28 cellular contexts compared by ENCODE assay signal in the genomic region with DNA sequence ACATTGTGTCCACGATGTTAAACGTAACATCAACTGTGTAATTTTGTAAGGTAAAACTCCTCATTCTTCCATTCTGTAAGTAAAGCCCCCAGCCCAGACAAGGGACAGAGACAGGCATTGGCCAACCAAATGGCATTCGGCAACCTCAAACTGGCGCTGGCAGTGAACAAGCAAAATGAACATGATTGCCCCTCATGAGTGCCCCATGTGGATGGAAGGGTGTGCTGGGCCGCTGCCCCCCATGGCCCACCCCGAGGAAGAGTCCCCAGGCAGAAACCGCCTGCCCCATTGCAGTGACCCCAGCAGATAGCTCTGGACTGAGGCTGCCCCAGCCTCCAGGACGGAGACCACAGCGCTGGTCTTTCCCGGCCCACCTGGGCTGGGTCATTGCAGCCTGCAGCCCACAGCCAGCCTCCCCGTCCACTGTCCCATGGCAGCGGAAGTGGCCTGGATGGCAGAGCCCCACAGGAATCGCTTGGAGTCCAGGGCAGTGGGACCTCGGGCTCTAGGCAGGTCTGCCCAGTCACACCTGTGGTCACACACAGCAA.
DNase-seq lines count a peak whose midpoint lies in the region; ATAC-seq and TF ChIP-seq lines count a peak whose summit lies in the region.
"Had no signal": no experiment of that assay in that cellular context is flagged by ENCODE, and none has a peak within 500 bp of the region (broad histone marks: within the 10 kb centered on the region; RNA-seq: fewer than 3 reads in every experiment).

No MANE protein-coding gene starts in this region.

- H3K27me3 ChIP-seq in GM23338 (ENCODE audit: insufficient read depth) (no peaks in the 10 kb centered on the region), spleen (replicated peaks in 1 of 7) (no peaks in the 10 kb centered on the region)
- H3K27me3 ChIP-seq: ascending aorta, esophagus muscularis mucosa, foreskin keratinocyte, vagina had no signal

- peaks cover 24% of the 10 kb centered on the region for H3K9me3 Mint-ChIP-seq in GM23338

- H2AFZ ChIP-seq in GM23338 = no peak overlapping the region

- no peak overlapping the region for H3K4me2 ChIP-seq in GM23338
- H3K4me2 ChIP-seq: SK-N-SH had no signal

- peaks cover 14% of the 10 kb centered on the region for H3K27me3 Mint-ChIP-seq in GM23338 (ENCODE audit: insufficient read depth, low read depth, poor library complexity)

- H3K36me3 Mint-ChIP-seq in GM23338 (ENCODE audit: low read depth) = peaks cover 46% of the 10 kb centered on the region

- no peak overlapping the region for H3K4me3 Mint-ChIP-seq in GM23338
- H3K4me3 Mint-ChIP-seq: T-helper 1 cell treated with Interleukin-12 subunit alpha and Interleukin-12 subunit beta and Interleukin-4 antibody, amounts not matched to agents 30 μg/mL and 1 μg/mL, for 36 hours had no signal

- H4K20me1 ChIP-seq in GM23338 (replicated peaks; ENCODE audit: insufficient read depth) = no peaks in the 10 kb centered on the region

- H3K4me3 ChIP-seq in GM23338 (no peak overlapping the region), spleen (no peak overlapping the region)
- H3K4me3 ChIP-seq: ascending aorta, esophagus muscularis mucosa, K562, vagina had no signal

- intact Hi-C loops in spleen (cut with DNase I; ENCODE audit: low total_unique reads) = no loop called here

- H3K27ac ChIP-seq in GM23338 (ENCODE audit: low read depth) (no peak overlapping the region), spleen (no peak overlapping the region)
- H3K27ac ChIP-seq: 22Rv1, ascending aorta, esophagus muscularis mucosa, foreskin keratinocyte, RWPE1, vagina had no signal

- TF ChIP-seq CTCF in GM23338 (conservative IDR thresholded peaks at IDR 0.05; ENCODE audit: low read depth in 2 of 2) (no peak), spleen (IDR thresholded peaks at IDR 0.05 in 8 of 11, conservative IDR thresholded peaks at IDR 0.05 in 3 of 11) (no peak)

- no peaks in the 10 kb centered on the region for H3K9me2 ChIP-seq in GM23338 (ENCODE audit: insufficient read depth)
- H3K9me2 ChIP-seq: SK-N-SH had no signal

- no peak for ATAC-seq in activated CD4-positive, CD25-positive, alpha-beta regulatory T cell treated with anti-CD3 and anti-CD28 coated beads, Interleukin-2, amount 50 U/mL, for 24 hours
- no peak for ATAC-seq in GM23338
- no peak for ATAC-seq in left lobe of liver
- ATAC-seq in GM21390 (IDR thresholded peaks at IDR 0.05; ENCODE audit: unreplicated experiment) = no peak
- ATAC-seq: foreskin keratinocyte, K562 had no signal

- H3K4me1 ChIP-seq in GM23338 (ENCODE audit: insufficient read depth) = no peaks in the 10 kb centered on the region
- no peaks in the 10 kb centered on the region for H3K4me1 ChIP-seq in spleen
- H3K4me1 ChIP-seq: ascending aorta, foreskin keratinocyte, vagina had no signal

- peaks cover 0 to 18% (median 6%) of the 10 kb centered on the region in 8 donors for H3K9me3 ChIP-seq in spleen
- H3K9me3 ChIP-seq: ascending aorta, esophagus muscularis mucosa, SK-N-SH, vagina had no signal

- no peaks in the 10 kb centered on the region for H3K79me2 ChIP-seq in GM23338 (replicated peaks; ENCODE audit: insufficient read depth)

- 92 to 97% (median 95%) methylated on average over 12 to 14 of the region's 14 CpGs for WGBS in spleen, 5 donors

- peaks cover 12% of the 10 kb centered on the region for H3K4me1 Mint-ChIP-seq in GM23338

- no peak for TF ChIP-seq POLR2A in spleen (IDR thresholded peaks at IDR 0.05)

- peak; percentile 14 for DNase-seq in activated CD4-positive, CD25-positive, alpha-beta regulatory T cell treated with anti-CD3 and anti-CD28 coated beads, Interleukin-2, amount 50 U/mL, for 72 hours
- no peak for DNase-seq in GM23338 (ENCODE audit: low spot score)
- peak; percentile 38 for DNase-seq in left lobe of liver (ENCODE audit: low spot score)
- peak; percentile 31 for DNase-seq in spleen
- no peak for DNase-seq in ureter (ENCODE audit: low spot score)
- no peak for DNase-seq in NCI-H2081 treated with DMSO at 0.1 percent for 48 hours (lab: John Stamatoyannopoulos, UW)
- DNase-seq: activated naive CD4-positive, alpha-beta T cell treated with anti-CD3 and anti-CD28 coated beads, Interleukin-2, amount 50 U/mL, for 16 hours; activated T-cell treated with anti-CD3 and anti-CD28 coated beads, Interleukin-2, amount 50 U/mL, for 48 hours; caudate nucleus; cortex of kidney; foreskin keratinocyte; HCEC 1CT; mesenchymal stem cell; NCI-H2107; NCI-H446 treated with DMSO at 0.1 percent for 48 hours; NCI-H82; nucleus accumbens; SK-N-SH; stimulated activated CD4-positive, alpha-beta T cell treated with anti-CD3 and anti-CD28 coated beads, Interleukin-2, amount 100 ng/mL, for 48 hours had no signal

- H3K27ac Mint-ChIP-seq in GM23338 = peak overlapping the region; percentile 87; the same call in 1 of the 2 replicates
- H3K27ac Mint-ChIP-seq: T-helper 1 cell treated with Interleukin-12 subunit alpha and Interleukin-12 subunit beta and Interleukin-4 antibody, amounts not matched to agents 30 μg/mL and 1 μg/mL, for 36 hours had no signal

- no peaks in the 10 kb centered on the region for H3F3A ChIP-seq in GM23338 (replicated peaks; ENCODE audit: low read depth)

- H3K36me3 ChIP-seq in GM23338 (ENCODE audit: insufficient read depth) (no peaks in the 10 kb centered on the region), spleen (peaks cover 0 to 96% (median 44%) of the 10 kb centered on the region in 6 donors)

TF ChIP-seq in GM23338, 12 proteins besides CTCF, POLR2A, EP300 and RAD21 (continues in another document):
- TF ChIP-seq, protein P1, sequence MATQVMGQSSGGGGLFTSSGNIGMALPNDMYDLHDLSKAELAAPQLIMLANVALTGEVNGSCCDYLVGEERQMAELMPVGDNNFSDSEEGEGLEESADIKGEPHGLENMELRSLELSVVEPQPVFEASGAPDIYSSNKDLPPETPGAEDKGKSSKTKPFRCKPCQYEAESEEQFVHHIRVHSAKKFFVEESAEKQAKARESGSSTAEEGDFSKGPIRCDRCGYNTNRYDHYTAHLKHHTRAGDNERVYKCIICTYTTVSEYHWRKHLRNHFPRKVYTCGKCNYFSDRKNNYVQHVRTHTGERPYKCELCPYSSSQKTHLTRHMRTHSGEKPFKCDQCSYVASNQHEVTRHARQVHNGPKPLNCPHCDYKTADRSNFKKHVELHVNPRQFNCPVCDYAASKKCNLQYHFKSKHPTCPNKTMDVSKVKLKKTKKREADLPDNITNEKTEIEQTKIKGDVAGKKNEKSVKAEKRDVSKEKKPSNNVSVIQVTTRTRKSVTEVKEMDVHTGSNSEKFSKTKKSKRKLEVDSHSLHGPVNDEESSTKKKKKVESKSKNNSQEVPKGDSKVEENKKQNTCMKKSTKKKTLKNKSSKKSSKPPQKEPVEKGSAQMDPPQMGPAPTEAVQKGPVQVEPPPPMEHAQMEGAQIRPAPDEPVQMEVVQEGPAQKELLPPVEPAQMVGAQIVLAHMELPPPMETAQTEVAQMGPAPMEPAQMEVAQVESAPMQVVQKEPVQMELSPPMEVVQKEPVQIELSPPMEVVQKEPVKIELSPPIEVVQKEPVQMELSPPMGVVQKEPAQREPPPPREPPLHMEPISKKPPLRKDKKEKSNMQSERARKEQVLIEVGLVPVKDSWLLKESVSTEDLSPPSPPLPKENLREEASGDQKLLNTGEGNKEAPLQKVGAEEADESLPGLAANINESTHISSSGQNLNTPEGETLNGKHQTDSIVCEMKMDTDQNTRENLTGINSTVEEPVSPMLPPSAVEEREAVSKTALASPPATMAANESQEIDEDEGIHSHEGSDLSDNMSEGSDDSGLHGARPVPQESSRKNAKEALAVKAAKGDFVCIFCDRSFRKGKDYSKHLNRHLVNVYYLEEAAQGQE (IDR thresholded peaks at IDR 0.05; ENCODE audit: unreplicated experiment) = no peak
- TF ChIP-seq NANOG (IDR thresholded peaks at IDR 0.05; ENCODE audit: borderline replicate concordance) = no peak

Comparison
In these comparisons a context has a peak if more than half of its experiments do, and no peak if none do; other contexts are left out.
1. DNase-seq: peak in activated CD4-positive, CD25-positive, alpha-beta regulatory T cell treated with anti-CD3 and anti-CD28 coated beads, Interleukin-2, amount 50 U/mL, for 72 hours (single experiment), left lobe of liver (single experiment) and spleen (single experiment); none in GM23338 (single experiment), ureter (single experiment) and NCI-H2081 treated with DMSO at 0.1 percent for 48 hours (single experiment).